31 cellular contexts compared by ENCODE assay signal in the genomic region with DNA sequence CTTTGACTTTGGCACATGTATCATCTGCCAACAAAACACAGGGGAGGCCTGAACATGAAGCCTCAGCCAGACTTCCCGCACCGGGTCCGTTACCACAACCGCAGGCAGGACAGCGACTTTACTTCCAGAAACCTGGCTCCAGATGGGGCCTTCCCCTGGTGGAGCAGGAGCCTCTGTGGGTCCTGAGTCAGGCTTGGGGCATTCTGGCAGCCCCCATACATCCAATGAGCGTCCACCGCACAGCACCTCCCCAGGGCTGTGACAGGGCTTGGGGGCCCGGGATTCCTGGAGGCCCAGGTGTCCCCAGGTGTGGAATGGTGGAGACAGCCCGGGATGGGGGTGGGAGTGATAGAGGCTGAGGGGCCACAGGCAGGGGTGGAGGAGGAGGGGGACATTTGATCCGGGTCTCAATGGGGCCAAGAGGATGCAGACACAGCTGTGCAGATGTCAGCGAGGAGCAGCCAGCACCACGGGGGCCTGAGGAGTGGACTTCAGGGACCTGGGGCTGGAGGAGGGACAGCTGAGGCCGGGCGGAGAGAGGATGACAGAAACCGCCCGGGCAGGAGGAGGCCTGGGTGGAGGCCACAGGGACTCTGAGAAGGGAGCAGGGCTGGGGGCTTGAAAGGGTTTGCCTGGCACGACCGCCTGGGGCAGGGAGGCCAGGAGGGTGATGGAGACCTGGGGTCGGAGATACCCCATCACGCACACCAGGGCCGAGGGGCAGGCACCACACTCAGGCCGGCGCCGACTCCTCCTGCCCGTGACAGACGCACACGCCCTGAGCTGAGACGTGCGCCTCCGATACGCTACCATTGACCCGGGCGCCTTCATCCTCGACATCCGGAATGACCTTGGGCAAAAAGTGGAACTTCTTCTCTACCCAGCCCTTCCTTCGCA. TPM values are rescaled to one million over a fixed set of nuclear protein-coding genes. Genes with fewer than 3 reads are reported as not detected.
"Had no signal": no experiment of that assay in that cellular context is flagged by ENCODE, and none has a peak within 500 bp of the region (broad histone marks: within the 10 kb centered on the region; RNA-seq: fewer than 3 reads in every experiment).

No MANE protein-coding gene starts in this region.

- H3K9me3 Mint-ChIP-seq: activated CD4-positive, alpha-beta T cell treated with anti-CD3 and anti-CD28 coated beads, Interleukin-2, amount 10 ng/mL, durations not matched to agents 24 days and 14 days; activated T-cell treated with anti-CD3 and anti-CD28 coated beads, Interleukin-2, amount 50 U/mL, for 24 hours had no signal

- H3K27ac Mint-ChIP-seq: activated CD4-positive, alpha-beta T cell treated with anti-CD3 and anti-CD28 coated beads, Interleukin-2, amount 10 ng/mL, durations not matched to agents 24 days and 14 days; activated CD8-positive, alpha-beta T cell treated with anti-CD3 and anti-CD28 coated beads for 36 hours; activated naive CD4-positive, alpha-beta T cell treated with anti-CD3 and anti-CD28 coated beads for 36 hours; activated naive CD4-positive, alpha-beta T cell treated with anti-CD3 and anti-CD28 coated beads, Interleukin-2, amount 50 U/mL, for 72 hours; activated T-cell treated with anti-CD3 and anti-CD28 coated beads, Interleukin-2, amount 50 U/mL, for 24 hours; activated T-helper 1 cell treated with anti-CD3 and anti-CD28 coated beads, Interleukin-12 subunit alpha, Interleukin-12 subunit beta, Interleukin-2, Interleukin-4 antibody, amounts not matched to agents 30 ng/mL and 10 ng/mL and 1 ng/mL, durations not matched to agents 14 hours and 24 hours and 36 hours; brain; T-helper 1 cell treated with Interleukin-12 subunit alpha and Interleukin-12 subunit beta and Interleukin-4 antibody, amounts not matched to agents 30 μg/mL and 1 μg/mL, for 36 hours; T-helper 2 cell treated with Interferon-gamma antibody and Interleukin-4, amounts not matched to agents 5 μg/mL and 100 μg/mL, for 36 hours had no signal

- H3K27ac ChIP-seq: adrenal gland, SJSA1 had no signal

- H3K4me1 Mint-ChIP-seq: brain had no signal

- H3K36me3 ChIP-seq: adrenal gland, MG63, SJSA1 had no signal

- H3K27me3 ChIP-seq: MG63 had no signal

- H3K36me3 Mint-ChIP-seq: brain had no signal

- DNase-seq: activated CD4-positive, alpha-beta T cell treated with anti-CD3 and anti-CD28 coated beads, Interleukin-2, amount 10 ng/mL, durations not matched to agents 24 days and 14 days; activated CD4-positive, alpha-beta T cell treated with anti-CD3 and anti-CD28 coated beads, Interleukin-2, amount 50 U/mL, for 4 hours; activated CD8-positive, alpha-beta T cell treated with anti-CD3 and anti-CD28 coated beads for 36 hours; activated gamma-delta T cell treated with Interleukin-2 at 50 U/mL for 16 hours; activated naive CD4-positive, alpha-beta T cell treated with anti-CD3 and anti-CD28 coated beads for 36 hours; activated T-cell treated with anti-CD3 and anti-CD28 coated beads, Interleukin-2, amount 50 U/mL, for 24 hours; adrenal gland; Kasumi-1; KG1; MG63; MV-4-11; NCI-H1092 treated with DMSO at 0.1 percent for 48 hours; NCI-H1417; NCI-H146; NCI-H187; NCI-H2029 treated with DMSO at 0.1 percent for 48 hours; NCI-H2107; NCI-H2171; NCI-H510A; NCI-H526; NCI-H748 treated with DMSO at 0.1 percent for 48 hours; OCI-M1; SHP77; SK-N-SH had no signal

- ATAC-seq: activated CD8-positive, alpha-beta T cell treated with anti-CD3 and anti-CD28 coated beads for 36 hours; activated naive CD4-positive, alpha-beta T cell treated with anti-CD3 and anti-CD28 coated beads, Interleukin-2, amount 50 U/mL, for 72 hours had no signal

- H3K4me3 Mint-ChIP-seq: activated CD4-positive, alpha-beta T cell treated with anti-CD3 and anti-CD28 coated beads, Interleukin-2, amount 10 ng/mL, durations not matched to agents 24 days and 14 days; activated CD8-positive, alpha-beta T cell treated with anti-CD3 and anti-CD28 coated beads for 36 hours; activated naive CD4-positive, alpha-beta T cell treated with anti-CD3 and anti-CD28 coated beads for 36 hours; activated T-cell treated with anti-CD3 and anti-CD28 coated beads, Interleukin-2, amount 50 U/mL, for 24 hours; activated T-helper 1 cell treated with anti-CD3 and anti-CD28 coated beads, Interleukin-12 subunit alpha, Interleukin-12 subunit beta, Interleukin-2, Interleukin-4 antibody, amounts not matched to agents 30 ng/mL and 10 ng/mL and 1 ng/mL, durations not matched to agents 14 hours and 24 hours and 36 hours; brain; T-helper 1 cell treated with Interleukin-12 subunit alpha and Interleukin-12 subunit beta and Interleukin-4 antibody, amounts not matched to agents 30 μg/mL and 1 μg/mL, for 36 hours; T-helper 2 cell treated with Interferon-gamma antibody and Interleukin-4, amounts not matched to agents 5 μg/mL and 100 μg/mL, for 36 hours had no signal

- H3K4me3 ChIP-seq: adrenal gland, MG63, SJSA1 had no signal

- H3K4me1 ChIP-seq: adrenal gland, SJSA1 had no signal

- H3K9me3 ChIP-seq: adrenal gland, SJSA1, SK-N-SH had no signal

RNA-seq across cellular contexts. Expression of a gene that starts 8.6 kb away (rescaled TPM):
- total RNA-seq: activated CD4-positive, alpha-beta T cell treated with anti-CD3 and anti-CD28 coated beads, Interleukin-2, amount 10 ng/mL, durations not matched to agents 24 days and 14 days; activated CD8-positive, alpha-beta memory T cell treated with anti-CD3 and anti-CD28 coated beads for 36 hours; activated CD8-positive, alpha-beta T cell treated with anti-CD3 and anti-CD28 coated beads for 36 hours; activated naive CD4-positive, alpha-beta T cell treated with anti-CD3 and anti-CD28 coated beads for 36 hours; activated naive CD4-positive, alpha-beta T cell treated with anti-CD3 and anti-CD28 coated beads, Interleukin-2, amount 50 U/mL, for 72 hours; activated T-helper 1 cell treated with anti-CD3 and anti-CD28 coated beads, Interleukin-12 subunit alpha, Interleukin-12 subunit beta, Interleukin-2, Interleukin-4 antibody, amounts not matched to agents 30 ng/mL and 10 ng/mL and 1 ng/mL, durations not matched to agents 14 hours and 24 hours and 36 hours; adrenal gland; SJSA1 had no signal
- polyA plus RNA-seq: adrenal gland, SK-N-SH had no signal

RNA-seq across cellular contexts. Expression of a gene that starts 35.7 kb away (rescaled TPM):
- total RNA-seq: activated CD4-positive, alpha-beta T cell treated with anti-CD3 and anti-CD28 coated beads, Interleukin-2, amount 10 ng/mL, durations not matched to agents 24 days and 14 days; activated T-helper 1 cell treated with anti-CD3 and anti-CD28 coated beads, Interleukin-12 subunit alpha, Interleukin-12 subunit beta, Interleukin-2, Interleukin-4 antibody, amounts not matched to agents 30 ng/mL and 10 ng/mL and 1 ng/mL, durations not matched to agents 14 hours and 24 hours and 36 hours; adrenal gland had no signal
- polyA plus RNA-seq: SK-N-SH had no signal

RNA-seq across cellular contexts. Expression of a gene that starts 37.0 kb away (rescaled TPM):
- total RNA-seq: activated T-helper 1 cell treated with anti-CD3 and anti-CD28 coated beads, Interleukin-12 subunit alpha, Interleukin-12 subunit beta, Interleukin-2, Interleukin-4 antibody, amounts not matched to agents 30 ng/mL and 10 ng/mL and 1 ng/mL, durations not matched to agents 14 hours and 24 hours and 36 hours; adrenal gland; SJSA1 had no signal
- polyA plus RNA-seq: adrenal gland, SK-N-SH had no signal

RNA-seq across cellular contexts. Expression of a gene that starts 40.3 kb away (rescaled TPM):
- total RNA-seq: activated CD4-positive, alpha-beta T cell treated with anti-CD3 and anti-CD28 coated beads, Interleukin-2, amount 10 ng/mL, durations not matched to agents 24 days and 14 days; activated CD8-positive, alpha-beta memory T cell treated with anti-CD3 and anti-CD28 coated beads for 36 hours; activated naive CD4-positive, alpha-beta T cell treated with anti-CD3 and anti-CD28 coated beads for 36 hours; activated naive CD4-positive, alpha-beta T cell treated with anti-CD3 and anti-CD28 coated beads, Interleukin-2, amount 50 U/mL, for 72 hours; activated T-helper 1 cell treated with anti-CD3 and anti-CD28 coated beads, Interleukin-12 subunit alpha, Interleukin-12 subunit beta, Interleukin-2, Interleukin-4 antibody, amounts not matched to agents 30 ng/mL and 10 ng/mL and 1 ng/mL, durations not matched to agents 14 hours and 24 hours and 36 hours had no signal
